ENCODE assay signal across 1 cellular context in genomic region chr20:41149679-41150131, GRCh38.
TF ChIP-seq lines count a peak whose summit lies in the region.

No MANE protein-coding gene starts in this region.

TF ChIP-seq in K562, 482 proteins besides CTCF, POLR2A, EP300 and RAD21 (continued from another document and continues in another):
- no peak for TF ChIP-seq ZNF407 (IDR thresholded peaks at IDR 0.05; ENCODE audit: low read depth)
- no peak for TF ChIP-seq BRCA1 (IDR thresholded peaks at IDR 0.05)
- no peak for TF ChIP-seq BRCA1 (CRISPR knock-in tag; IDR thresholded peaks at IDR 0.05)
- no peak for TF ChIP-seq PURB (CRISPR knock-in tag; IDR thresholded peaks at IDR 0.05; ENCODE audit: low read depth)
- TF ChIP-seq ZNF121 (CRISPR knock-in tag; conservative IDR thresholded peaks at IDR 0.05) = no peak
- TF ChIP-seq KLF10 (CRISPR knock-in tag; IDR thresholded peaks at IDR 0.05) = no peak
- TF ChIP-seq SAFB (IDR thresholded peaks at IDR 0.05; ENCODE audit: borderline replicate concordance, low read depth, low read length) = no peak
- TF ChIP-seq TEAD4 (IDR thresholded peaks at IDR 0.05; ENCODE audit: low read length) = no peak
- TF ChIP-seq TEAD4 (CRISPR knock-in tag; IDR thresholded peaks at IDR 0.05; ENCODE audit: borderline replicate concordance) = no peak
- TF ChIP-seq TFAM (CRISPR knock-in tag; conservative IDR thresholded peaks at IDR 0.05) = no peak
- TF ChIP-seq ILK (tag; IDR thresholded peaks at IDR 0.05; ENCODE audit: borderline replicate concordance, low read depth) = no peak
- no peak for TF ChIP-seq NR2F6 (CRISPR knock-in tag; IDR thresholded peaks at IDR 0.05)
- TF ChIP-seq ZFP1 (CRISPR knock-in tag; IDR thresholded peaks at IDR 0.05) = no peak
- TF ChIP-seq HNRNPL (IDR thresholded peaks at IDR 0.05; ENCODE audit: low read depth, low read length) = no peak
- TF ChIP-seq POLR2G (IDR thresholded peaks at IDR 0.05; ENCODE audit: low read depth, low read length) = no peak
- peak in 1 of 2 experiments; percentile 79; a peak in 2 of 4 replicates for TF ChIP-seq HDAC1 (IDR thresholded peaks at IDR 0.05)
- no peak for TF ChIP-seq FOXP4 (CRISPR knock-in tag; IDR thresholded peaks at IDR 0.05; ENCODE audit: borderline replicate concordance)
- TF ChIP-seq L3MBTL2 (IDR thresholded peaks at IDR 0.05) = peak; percentile 35; the same call in 1 of the 2 replicates
- no peak for TF ChIP-seq BDP1 (IDR thresholded peaks at IDR 0.05; ENCODE audit: insufficient read depth, insufficient read length)
- TF ChIP-seq, protein P1, sequence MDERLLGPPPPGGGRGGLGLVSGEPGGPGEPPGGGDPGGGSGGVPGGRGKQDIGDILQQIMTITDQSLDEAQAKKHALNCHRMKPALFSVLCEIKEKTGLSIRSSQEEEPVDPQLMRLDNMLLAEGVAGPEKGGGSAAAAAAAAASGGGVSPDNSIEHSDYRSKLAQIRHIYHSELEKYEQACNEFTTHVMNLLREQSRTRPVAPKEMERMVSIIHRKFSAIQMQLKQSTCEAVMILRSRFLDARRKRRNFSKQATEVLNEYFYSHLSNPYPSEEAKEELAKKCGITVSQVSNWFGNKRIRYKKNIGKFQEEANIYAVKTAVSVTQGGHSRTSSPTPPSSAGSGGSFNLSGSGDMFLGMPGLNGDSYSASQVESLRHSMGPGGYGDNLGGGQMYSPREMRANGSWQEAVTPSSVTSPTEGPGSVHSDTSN (CRISPR knock-in tag; IDR thresholded peaks at IDR 0.05; ENCODE audit: low read depth) = peak; percentile 91
- TF ChIP-seq, protein P1 (tag; conservative IDR thresholded peaks at IDR 0.05; ENCODE audit: low read depth) = peak; percentile 97
- no peak for TF ChIP-seq MAFK (IDR thresholded peaks at IDR 0.05; ENCODE audit: low read length)
- TF ChIP-seq HIVEP1 (CRISPR knock-in tag; IDR thresholded peaks at IDR 0.05) = no peak
- TF ChIP-seq CREB5 (CRISPR knock-in tag; IDR thresholded peaks at IDR 0.05) = no peak
- no peak for TF ChIP-seq RFX5 (IDR thresholded peaks at IDR 0.05; ENCODE audit: low read depth, low read length)
- no peak for TF ChIP-seq LCOR (CRISPR knock-in tag; IDR thresholded peaks at IDR 0.05)
- no peak for TF ChIP-seq HDGF (IDR thresholded peaks at IDR 0.05)
- no peak for TF ChIP-seq ZNF518B (CRISPR knock-in tag; IDR thresholded peaks at IDR 0.05)
- no peak for TF ChIP-seq ARNT (IDR thresholded peaks at IDR 0.05)
- no peak for TF ChIP-seq MBD2 (IDR thresholded peaks at IDR 0.05; ENCODE audit: borderline replicate concordance, low read depth)
- TF ChIP-seq ZNF212 (CRISPR knock-in tag; IDR thresholded peaks at IDR 0.05) = no peak
- peak; percentile 79 for TF ChIP-seq SMARCE1 (IDR thresholded peaks at IDR 0.05)
- TF ChIP-seq, protein P2, sequence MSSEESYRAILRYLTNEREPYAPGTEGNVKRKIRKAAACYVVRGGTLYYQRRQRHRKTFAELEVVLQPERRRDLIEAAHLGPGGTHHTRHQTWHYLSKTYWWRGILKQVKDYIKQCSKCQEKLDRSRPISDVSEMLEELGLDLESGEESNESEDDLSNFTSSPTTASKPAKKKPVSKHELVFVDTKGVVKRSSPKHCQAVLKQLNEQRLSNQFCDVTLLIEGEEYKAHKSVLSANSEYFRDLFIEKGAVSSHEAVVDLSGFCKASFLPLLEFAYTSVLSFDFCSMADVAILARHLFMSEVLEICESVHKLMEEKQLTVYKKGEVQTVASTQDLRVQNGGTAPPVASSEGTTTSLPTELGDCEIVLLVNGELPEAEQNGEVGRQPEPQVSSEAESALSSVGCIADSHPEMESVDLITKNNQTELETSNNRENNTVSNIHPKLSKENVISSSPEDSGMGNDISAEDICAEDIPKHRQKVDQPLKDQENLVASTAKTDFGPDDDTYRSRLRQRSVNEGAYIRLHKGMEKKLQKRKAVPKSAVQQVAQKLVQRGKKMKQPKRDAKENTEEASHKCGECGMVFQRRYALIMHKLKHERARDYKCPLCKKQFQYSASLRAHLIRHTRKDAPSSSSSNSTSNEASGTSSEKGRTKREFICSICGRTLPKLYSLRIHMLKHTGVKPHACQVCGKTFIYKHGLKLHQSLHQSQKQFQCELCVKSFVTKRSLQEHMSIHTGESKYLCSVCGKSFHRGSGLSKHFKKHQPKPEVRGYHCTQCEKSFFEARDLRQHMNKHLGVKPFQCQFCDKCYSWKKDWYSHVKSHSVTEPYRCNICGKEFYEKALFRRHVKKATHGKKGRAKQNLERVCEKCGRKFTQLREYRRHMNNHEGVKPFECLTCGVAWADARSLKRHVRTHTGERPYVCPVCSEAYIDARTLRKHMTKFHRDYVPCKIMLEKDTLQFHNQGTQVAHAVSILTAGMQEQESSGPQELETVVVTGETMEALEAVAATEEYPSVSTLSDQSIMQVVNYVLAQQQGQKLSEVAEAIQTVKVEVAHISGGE (CRISPR knock-in tag; IDR thresholded peaks at IDR 0.05) = no peak
- no peak for TF ChIP-seq CEBPG (CRISPR knock-in tag; IDR thresholded peaks at IDR 0.05)
- no peak for TF ChIP-seq CEBPG (tag; conservative IDR thresholded peaks at IDR 0.05 in 1 of 2, IDR thresholded peaks at IDR 0.05 in 1 of 2)
- TF ChIP-seq CCAR2 (IDR thresholded peaks at IDR 0.05; ENCODE audit: low read depth, low read length) = no peak
- TF ChIP-seq GABPA (tag; conservative IDR thresholded peaks at IDR 0.05; ENCODE audit: low read depth) = no peak
